In genomic region chr11:95021468-95021867, GRCh38 we compare ENCODE assay signal across 1 cellular context.
TF ChIP-seq lines count a peak whose summit lies in the region.
"Not testable (repeated sequence)": the region's sequence is repeated elsewhere in the genome, so short reads cannot be mapped to it uniquely, and the experiment has no call there.

No MANE protein-coding gene starts in this region.

- not testable (repeated sequence) for H3K36me3 ChIP-seq in HEK293 (ENCODE audit: control insufficient read depth in 2 of 2, insufficient read depth in 1 of 2, low read length in 2 of 2)

- CTCF ChIA-PET in HEK293 (lab: Yijun Ruan, JAX), result not testable (repeated sequence)

- H3K4me1 ChIP-seq in HEK293 (ENCODE audit: control insufficient read depth, insufficient read depth, low read length), result not testable (repeated sequence)

- H3K27ac ChIP-seq in HEK293 (ENCODE audit: extremely low read depth, low read depth, low read length), result not testable (repeated sequence)

- TF ChIP-seq CTCF in HEK293 (tag by site-specific recombination; IDR thresholded peaks at IDR 0.05), result not testable (repeated sequence)

- H3K9me3 ChIP-seq in HEK293 (ENCODE audit: control insufficient read depth, insufficient read depth, low read depth, low read length), result not testable (repeated sequence)

- H3K4me3 ChIP-seq in HEK293 (ENCODE audit: low read depth, low read length), result not testable (repeated sequence)

- POLR2A ChIA-PET in HEK293 (lab: Yijun Ruan, JAX), result not testable (repeated sequence)

TF ChIP-seq in HEK293, 187 proteins besides CTCF, POLR2A, EP300 and RAD21:
- TF ChIP-seq EGR2 (tag by site-specific recombination; IDR thresholded peaks at IDR 0.05; ENCODE audit: low read depth) (peak; percentile 76), ZFHX2 (tag by site-specific recombination; conservative IDR thresholded peaks at IDR 0.05) (peak; percentile 67)
